17 cellular contexts compared by ENCODE assay signal in the genomic region with DNA sequence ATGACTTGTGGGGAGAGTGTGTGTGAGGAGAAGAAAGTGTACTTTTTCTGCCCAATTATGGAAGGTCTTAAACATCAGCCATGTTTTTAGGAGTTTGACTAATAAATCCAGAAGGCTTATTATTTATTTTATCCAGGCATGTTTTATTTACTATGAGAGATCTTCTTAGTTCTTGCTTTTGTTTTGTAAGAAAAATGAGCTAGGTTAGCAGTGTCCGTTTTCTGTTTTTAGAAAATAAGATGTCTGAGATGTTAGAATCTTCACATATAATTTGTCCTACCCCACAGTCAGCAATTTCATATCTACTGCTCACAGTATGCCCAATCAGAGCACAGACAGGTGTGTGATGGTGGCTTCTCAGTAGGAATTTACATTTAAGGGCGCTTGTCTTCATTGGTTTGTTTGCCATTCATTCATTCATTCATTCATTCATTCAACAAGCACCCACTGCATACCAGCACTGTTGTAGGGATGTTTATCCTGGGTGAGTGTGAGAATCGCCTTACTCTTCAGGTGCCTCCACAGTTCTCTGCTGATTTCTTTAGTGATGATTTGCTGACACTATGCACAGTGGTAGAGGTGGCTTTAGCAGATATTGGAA.
"Had no signal": no experiment of that assay in that cellular context is flagged by ENCODE, and none has a peak within 500 bp of the region (broad histone marks: within the 10 kb centered on the region; RNA-seq: fewer than 3 reads in every experiment).

No MANE protein-coding gene starts in this region.

- ATAC-seq: activated CD4-positive, CD25-positive, alpha-beta regulatory T cell treated with anti-CD3 and anti-CD28 coated beads, Interleukin-2, amount 50 U/mL, for 24 hours; activated naive CD4-positive, alpha-beta T cell treated with anti-CD3 and anti-CD28 coated beads, Interleukin-2, amount 50 U/mL, for 72 hours; gastrocnemius medialis; stimulated activated memory B cell treated with anti-CD40 and anti-IgM and Interleukin-4, amounts not matched to agents 10 μg/mL and 1 μg/mL and 100 μg/mL, for 72 hours had no signal

- DNase-seq: activated CD4-positive, alpha-beta memory T cell treated with anti-CD3 and anti-CD28 coated beads, Interleukin-2, amount 10 ng/mL, durations not matched to agents 7 days and 5 days; activated CD4-positive, alpha-beta T cell treated with anti-CD3 and anti-CD28 coated beads, Interleukin-2, amount 10 ng/mL, durations not matched to agents 24 days and 14 days; activated T-cell treated with anti-CD3 and anti-CD28 coated beads, Interleukin-2, amount 50 U/mL, for 1 hour; esophagus squamous epithelium; gastrocnemius medialis; hypothalamus; stimulated activated CD4-positive, alpha-beta T cell treated with anti-CD3 and anti-CD28 coated beads, Interleukin-2, amount 100 ng/mL, for 24 hours; stomach; transverse colon had no signal

- H3K4me3 Mint-ChIP-seq: activated CD4-positive, alpha-beta memory T cell treated with anti-CD3 and anti-CD28 coated beads, Interleukin-2, amount 10 ng/mL, durations not matched to agents 7 days and 5 days; activated CD4-positive, alpha-beta T cell treated with anti-CD3 and anti-CD28 coated beads, Interleukin-2, amount 10 ng/mL, durations not matched to agents 24 days and 14 days; memory B cell; nephron; stimulated activated memory B cell treated with anti-CD40 and anti-IgM and Interleukin-4, amounts not matched to agents 10 μg/mL and 1 μg/mL and 100 μg/mL, for 72 hours had no signal

- H3K4me1 ChIP-seq: breast epithelium had no signal

- H3K27me3 Mint-ChIP-seq: activated CD4-positive, alpha-beta memory T cell treated with anti-CD3 and anti-CD28 coated beads, Interleukin-2, amount 10 ng/mL, durations not matched to agents 7 days and 5 days; activated CD4-positive, alpha-beta T cell treated with anti-CD3 and anti-CD28 coated beads, Interleukin-2, amount 10 ng/mL, durations not matched to agents 24 days and 14 days; memory B cell; stimulated activated memory B cell treated with anti-CD40 and anti-IgM and Interleukin-4, amounts not matched to agents 10 μg/mL and 1 μg/mL and 100 μg/mL, for 72 hours had no signal

- H3K4me3 ChIP-seq: breast epithelium, coronary artery, esophagus squamous epithelium, gastrocnemius medialis, stomach, transverse colon had no signal

- H3K36me3 ChIP-seq: breast epithelium, esophagus squamous epithelium, gastrocnemius medialis, stomach, transverse colon had no signal

- H3K27ac ChIP-seq: breast epithelium, coronary artery, gastrocnemius medialis, transverse colon, VCaP had no signal

- H3K9me3 ChIP-seq: breast epithelium, esophagus squamous epithelium, gastrocnemius medialis, stomach, transverse colon had no signal

- H3K36me3 Mint-ChIP-seq: stimulated activated memory B cell treated with anti-CD40 and anti-IgM and Interleukin-4, amounts not matched to agents 10 μg/mL and 1 μg/mL and 100 μg/mL, for 72 hours had no signal

- H3K27me3 ChIP-seq: breast epithelium, esophagus squamous epithelium, gastrocnemius medialis, stomach, transverse colon had no signal

- H3K27ac Mint-ChIP-seq: activated CD4-positive, alpha-beta memory T cell treated with anti-CD3 and anti-CD28 coated beads, Interleukin-2, amount 10 ng/mL, durations not matched to agents 7 days and 5 days; memory B cell; nephron; stimulated activated memory B cell treated with anti-CD40 and anti-IgM and Interleukin-4, amounts not matched to agents 10 μg/mL and 1 μg/mL and 100 μg/mL, for 72 hours had no signal
